In genomic region chr4:2832309-2832980, GRCh38 we compare ENCODE assay signal across 7 cellular contexts. TPM values are rescaled to one million over a fixed set of nuclear protein-coding genes. Genes with fewer than 3 reads are reported as not detected.
DNase-seq lines count a peak whose midpoint lies in the region; ATAC-seq lines count a peak whose summit lies in the region.

No MANE protein-coding gene starts in this region.

- H3K27ac Mint-ChIP-seq in naive thymus-derived CD4-positive, alpha-beta T cell, result peak overlapping the region in 7 of 9 donors; percentile 21 to 79 (median 41)

- H3K36me3 ChIP-seq in naive thymus-derived CD4-positive, alpha-beta T cell (ENCODE audit: control insufficient read depth in 2 of 3, insufficient read depth in 3 of 3, low read length in 3 of 3), result peaks cover 0 to 65% (median 5%) of the 10 kb centered on the region in 3 experiments

- H3K9me3 Mint-ChIP-seq in naive thymus-derived CD4-positive, alpha-beta T cell, result peaks cover 0 to 3% (median 0%) of the 10 kb centered on the region in 11 donors

- ATAC-seq in GM18858 (IDR thresholded peaks at IDR 0.05; ENCODE audit: unreplicated experiment) (peak; percentile 69), GM21390 (IDR thresholded peaks at IDR 0.05; ENCODE audit: unreplicated experiment) (peak; percentile 76), HG03442 (IDR thresholded peaks at IDR 0.05; ENCODE audit: unreplicated experiment) (peak; percentile 70)
- ATAC-seq in naive thymus-derived CD4-positive, alpha-beta T cell, result peak; percentile 33

- peak in 2 of 9 donors; percentile 5 to 13 for DNase-seq in naive thymus-derived CD4-positive, alpha-beta T cell
- DNase-seq in stimulated activated CD4-positive, alpha-beta T cell treated with anti-CD3 and anti-CD28 coated beads, Interleukin-4, amount 100 ng/mL, for 1 hour, result no peak
- no peak for DNase-seq in NCI-H446 treated with DMSO at 0.1 percent for 48 hours (lab: John Stamatoyannopoulos, UW)
- DNase-seq in DMS79 treated with DMSO at 0.1 percent for 48 hours (lab: John Stamatoyannopoulos, UW), result no peak

- no peak overlapping the region for H3K4me3 ChIP-seq in naive thymus-derived CD4-positive, alpha-beta T cell (ENCODE audit: low read length)

- no peaks in the 10 kb centered on the region for H3K9me3 ChIP-seq in naive thymus-derived CD4-positive, alpha-beta T cell (ENCODE audit: control insufficient read depth in 2 of 3, low read length in 3 of 3)

- H3K4me1 ChIP-seq in naive thymus-derived CD4-positive, alpha-beta T cell (ENCODE audit: control insufficient read depth in 2 of 2, insufficient read depth in 2 of 2, low read length in 2 of 2), result peaks cover 31 to 33% of the 10 kb centered on the region in 2 donors

- peaks cover 0 to 16% (median 4%) of the 10 kb centered on the region in 5 donors for H3K36me3 Mint-ChIP-seq in naive thymus-derived CD4-positive, alpha-beta T cell

- H3K4me3 Mint-ChIP-seq in naive thymus-derived CD4-positive, alpha-beta T cell, result no peak overlapping the region

- no peak overlapping the region for H3K27ac ChIP-seq in naive thymus-derived CD4-positive, alpha-beta T cell (ENCODE audit: low read depth, low read length)

- no peaks in the 10 kb centered on the region for H3K27me3 Mint-ChIP-seq in naive thymus-derived CD4-positive, alpha-beta T cell

- no peaks in the 10 kb centered on the region for H3K27me3 ChIP-seq in naive thymus-derived CD4-positive, alpha-beta T cell (ENCODE audit: control insufficient read depth in 2 of 2, insufficient read depth in 2 of 2, low read length in 2 of 2)

- POLR2A ChIA-PET in naive thymus-derived CD4-positive, alpha-beta T cell (lab: Charles Lee), result no interaction called here

- CTCF ChIA-PET in naive thymus-derived CD4-positive, alpha-beta T cell (lab: Charles Lee), result no interaction called here

- intact Hi-C loops in naive thymus-derived CD4-positive, alpha-beta T cell (cut with micrococcal nuclease), result no loop called here

- H3K4me1 Mint-ChIP-seq in naive thymus-derived CD4-positive, alpha-beta T cell, result peaks cover 12 to 37% (median 25%) of the 10 kb centered on the region in 7 donors

RNA-seq across cellular contexts. Expression of gene ADD1, which starts 11.2 kb away (rescaled TPM):
- total RNA-seq in naive thymus-derived CD4-positive, alpha-beta T cell, result 100 to 1,000 TPM; 211 to 300 (median 282) TPM
- 100 to 1,000 TPM; 152 to 164 TPM for polyA plus RNA-seq in naive thymus-derived CD4-positive, alpha-beta T cell

RNA-seq across cellular contexts. Expression of gene SH3BP2, which starts 39.6 kb away (rescaled TPM):
- total RNA-seq in naive thymus-derived CD4-positive, alpha-beta T cell, result 100 to 1,000 TPM in 1 of 5 experiments, 10 to 100 TPM in 4; 22.7 to 269 (median 59.6) TPM
- polyA plus RNA-seq in naive thymus-derived CD4-positive, alpha-beta T cell, result 10 to 100 TPM in 1 of 2 donors, 1 to 10 TPM in 1; 5.9 to 11.3 TPM
